In the genomic region with DNA sequence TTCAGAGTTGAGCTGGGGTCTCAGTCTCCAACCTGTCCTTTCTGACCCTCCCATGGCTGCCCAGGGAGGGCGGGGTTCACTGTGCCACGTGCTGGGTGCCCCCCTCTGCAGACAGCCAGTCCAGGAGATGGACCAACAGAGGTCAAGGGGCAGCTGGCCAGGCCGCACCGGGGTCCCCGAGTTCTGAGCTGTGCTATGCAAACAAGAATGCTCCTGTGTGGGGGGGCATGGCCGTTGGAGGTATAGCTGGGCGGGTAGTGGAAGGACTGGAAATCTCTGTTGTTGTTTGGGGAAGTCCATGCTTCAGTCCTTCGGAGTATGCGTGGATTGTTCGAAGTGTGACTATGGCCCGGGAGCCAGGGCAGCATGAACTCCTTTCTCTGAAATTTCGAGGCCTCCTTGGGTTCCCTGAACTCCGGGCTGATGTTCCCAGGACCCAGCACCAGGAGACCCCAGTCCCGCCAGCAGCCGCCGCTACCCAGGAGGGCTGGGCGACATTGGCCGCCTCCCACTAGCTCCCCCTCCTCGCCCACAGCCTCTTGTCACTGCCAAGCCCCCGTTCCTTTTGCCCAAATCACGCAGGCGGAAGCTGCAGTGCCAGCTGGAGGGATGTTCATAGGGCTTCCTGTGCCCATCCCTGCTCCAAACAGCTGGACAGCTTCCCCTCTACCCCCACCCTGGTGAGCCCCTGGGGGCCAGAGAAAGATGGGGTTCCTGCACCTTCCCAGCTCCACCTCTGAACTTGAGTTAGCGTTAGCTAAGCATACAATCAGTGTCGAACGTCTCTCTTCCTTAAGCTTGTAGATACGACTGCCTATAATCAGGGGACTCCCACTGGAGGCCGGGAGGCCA, we compare ENCODE assay signal across 17 cellular contexts.
"Had no signal": no experiment of that assay in that cellular context is flagged by ENCODE, and none has a peak within 500 bp of the region (broad histone marks: within the 10 kb centered on the region; RNA-seq: fewer than 3 reads in every experiment).

No MANE protein-coding gene starts in this region.

- H3K27ac Mint-ChIP-seq: activated CD8-positive, alpha-beta T cell treated with anti-CD3 and anti-CD28 coated beads for 36 hours; activated naive CD4-positive, alpha-beta T cell treated with anti-CD3 and anti-CD28 coated beads, Interleukin-2, amount 50 U/mL, for 72 hours; endodermal cell; stimulated activated naive B cell treated with anti-CD40 and anti-IgM and Interleukin-4, amounts not matched to agents 10 μg/mL and 1 μg/mL and 100 μg/mL, for 72 hours; type B pancreatic cell had no signal

- H3K27me3 ChIP-seq: brain microvascular endothelial cell had no signal

- H3K36me3 ChIP-seq: brain microvascular endothelial cell, SJCRH30 had no signal

- H3K4me3 ChIP-seq: SJCRH30 had no signal

- H3K9me3 Mint-ChIP-seq: activated CD8-positive, alpha-beta T cell treated with anti-CD3 and anti-CD28 coated beads for 36 hours; activated naive CD4-positive, alpha-beta T cell treated with anti-CD3 and anti-CD28 coated beads, Interleukin-2, amount 50 U/mL, for 72 hours; endodermal cell; stimulated activated naive B cell treated with anti-CD40 and anti-IgM and Interleukin-4, amounts not matched to agents 10 μg/mL and 1 μg/mL and 100 μg/mL, for 72 hours; type B pancreatic cell had no signal

- H3K4me3 Mint-ChIP-seq: activated CD8-positive, alpha-beta T cell treated with anti-CD3 and anti-CD28 coated beads for 36 hours; endodermal cell; stimulated activated naive B cell treated with anti-CD40 and anti-IgM and Interleukin-4, amounts not matched to agents 10 μg/mL and 1 μg/mL and 100 μg/mL, for 72 hours; type B pancreatic cell had no signal

- H3K27ac ChIP-seq: brain microvascular endothelial cell, SJCRH30 had no signal

- DNase-seq: activated CD4-positive, alpha-beta T cell treated with anti-CD3 and anti-CD28 coated beads for 4 hours; activated CD8-positive, alpha-beta memory T cell treated with anti-CD3 and anti-CD28 coated beads, Interleukin-2, amount 50 U/mL, for 48 hours; activated CD8-positive, alpha-beta T cell treated with anti-CD3 and anti-CD28 coated beads for 36 hours; amniotic stem cell; brain microvascular endothelial cell; cerebellar nuclear complex; dermis blood vessel endothelial cell; endodermal cell; left colon; mesendoderm; SJCRH30; stimulated activated CD4-positive, alpha-beta T cell treated with anti-CD3 and anti-CD28 coated beads, Interleukin-1b, Interleukin-23, amount 100 ng/mL, for 48 hours; stimulated activated naive B cell treated with anti-CD40 and anti-IgM and Interleukin-4, amounts not matched to agents 10 μg/mL and 1 μg/mL and 100 μg/mL, for 72 hours; substantia nigra had no signal

- ATAC-seq: activated CD8-positive, alpha-beta T cell treated with anti-CD3 and anti-CD28 coated beads for 36 hours; activated naive CD4-positive, alpha-beta T cell treated with anti-CD3 and anti-CD28 coated beads, Interleukin-2, amount 50 U/mL, for 72 hours; left colon; right cardiac atrium; stimulated activated naive B cell treated with anti-CD40 and anti-IgM and Interleukin-4, amounts not matched to agents 10 μg/mL and 1 μg/mL and 100 μg/mL, for 72 hours had no signal

- H3K9me3 ChIP-seq: SJCRH30 had no signal

- H3K4me1 ChIP-seq: SJCRH30 had no signal

- H3K36me3 Mint-ChIP-seq: activated naive CD4-positive, alpha-beta T cell treated with anti-CD3 and anti-CD28 coated beads, Interleukin-2, amount 50 U/mL, for 72 hours; stimulated activated naive B cell treated with anti-CD40 and anti-IgM and Interleukin-4, amounts not matched to agents 10 μg/mL and 1 μg/mL and 100 μg/mL, for 72 hours; type B pancreatic cell had no signal

- H3K4me1 Mint-ChIP-seq: stimulated activated naive B cell treated with anti-CD40 and anti-IgM and Interleukin-4, amounts not matched to agents 10 μg/mL and 1 μg/mL and 100 μg/mL, for 72 hours had no signal

- H3K27me3 Mint-ChIP-seq: type B pancreatic cell had no signal
